13 cellular contexts compared by ENCODE assay signal in the genomic region with DNA sequence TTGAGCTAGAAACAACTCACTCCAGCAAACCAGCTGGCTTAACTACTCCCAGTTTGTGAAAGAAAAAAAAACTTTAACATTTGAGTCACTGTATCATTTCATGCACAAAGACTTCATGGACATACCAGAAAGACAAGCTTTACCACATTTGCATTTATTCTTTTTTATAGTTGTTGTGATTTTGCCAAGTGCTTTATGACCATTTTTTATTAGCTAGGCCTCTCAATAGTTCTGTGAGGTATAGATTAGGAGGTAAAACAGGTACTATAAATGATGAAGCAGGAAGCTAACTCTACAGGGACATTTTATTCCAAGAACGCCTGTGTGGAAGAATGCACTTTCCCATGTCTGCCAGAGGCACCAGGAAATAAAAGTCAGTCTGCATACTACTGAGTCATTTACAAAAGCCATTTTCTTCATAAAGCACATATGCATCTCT. TPM values are rescaled to one million over a fixed set of nuclear protein-coding genes. Genes with fewer than 3 reads are reported as not detected.
DNase-seq lines count a peak whose midpoint lies in the region; ATAC-seq and TF ChIP-seq lines count a peak whose summit lies in the region.
"Had no signal": no experiment of that assay in that cellular context is flagged by ENCODE, and none has a peak within 500 bp of the region (broad histone marks: within the 10 kb centered on the region; RNA-seq: fewer than 3 reads in every experiment).

No MANE protein-coding gene starts in this region.

- DNase-seq in HT-29 (ENCODE audit: low spot score): peak; percentile 91
- DNase-seq in astrocyte of the hippocampus (ENCODE audit: low read depth, low spot score): peak; percentile 20
- peak; percentile 65 for DNase-seq in iris pigment epithelial cell (ENCODE audit: low read depth)
- no peak for DNase-seq in type B pancreatic cell (ENCODE audit: extremely low spot score, unreplicated experiment)
- no peak for DNase-seq in NCI-H1092 treated with DMSO at 0.1 percent for 48 hours (lab: John Stamatoyannopoulos, UW)
- no peak for DNase-seq in head of caudate nucleus
- DNase-seq: activated CD8-positive, alpha-beta T cell treated with anti-CD3 and anti-CD28 coated beads, Interleukin-2, amount 10 ng/mL, durations not matched to agents 7 days and 5 days; activated naive CD4-positive, alpha-beta T cell treated with Interleukin-2 at 50 U/mL for 16 hours; NCI-H446 treated with DMSO at 0.1 percent for 48 hours; substantia nigra; T-helper 9 cell had no signal

- no peak for ATAC-seq in HG03469 (IDR thresholded peaks at IDR 0.05; ENCODE audit: unreplicated experiment)
- ATAC-seq: activated CD8-positive, alpha-beta T cell treated with anti-CD3 and anti-CD28 coated beads, Interleukin-2, amount 10 ng/mL, durations not matched to agents 7 days and 5 days; GM12878 had no signal

- intact Hi-C loops in head of caudate nucleus (cut with DNase I): no loop called here

- H3K36me3 Mint-ChIP-seq in type B pancreatic cell: no peaks in the 10 kb centered on the region

- H3K9me3 Mint-ChIP-seq in type B pancreatic cell: no peaks in the 10 kb centered on the region

- no peak for TF ChIP-seq CTCF in type B pancreatic cell (conservative IDR thresholded peaks at IDR 0.05)

- H3K27ac Mint-ChIP-seq in type B pancreatic cell: peak overlapping the region; percentile 97
- H3K27ac Mint-ChIP-seq: activated CD8-positive, alpha-beta T cell treated with anti-CD3 and anti-CD28 coated beads, Interleukin-2, amount 10 ng/mL, durations not matched to agents 7 days and 5 days had no signal

- no peak overlapping the region for H3K4me3 Mint-ChIP-seq in type B pancreatic cell
- H3K4me3 Mint-ChIP-seq: activated CD8-positive, alpha-beta T cell treated with anti-CD3 and anti-CD28 coated beads, Interleukin-2, amount 10 ng/mL, durations not matched to agents 7 days and 5 days had no signal

- H3K27me3 Mint-ChIP-seq in type B pancreatic cell: no peaks in the 10 kb centered on the region

- H3K4me1 Mint-ChIP-seq in type B pancreatic cell (ENCODE audit: unreplicated experiment): peaks cover 7% of the 10 kb centered on the region

RNA-seq across cellular contexts. Expression of gene DENND1B, which starts 8.2 kb away (rescaled TPM):
- 4.1 and 8.1 TPM in 2 replicates for total RNA-seq in HT-29 (2014; rRNA removed; shearing (Covaris generic))
- total RNA-seq in type B pancreatic cell (ENCODE audit: low replicate concordance): 8.7 and 8.8 TPM in 2 replicates

Comparison
In these comparisons a context has a peak if more than half of its experiments do, and no peak if none do; other contexts are left out.
1. DNase-seq: peak in HT-29 (single experiment), astrocyte of the hippocampus (single experiment) and iris pigment epithelial cell (single experiment); none in type B pancreatic cell (single experiment), NCI-H1092 treated with DMSO at 0.1 percent for 48 hours (single experiment) and head of caudate nucleus (0 of 42).